38 cellular contexts compared by ENCODE assay signal in the genomic region with DNA sequence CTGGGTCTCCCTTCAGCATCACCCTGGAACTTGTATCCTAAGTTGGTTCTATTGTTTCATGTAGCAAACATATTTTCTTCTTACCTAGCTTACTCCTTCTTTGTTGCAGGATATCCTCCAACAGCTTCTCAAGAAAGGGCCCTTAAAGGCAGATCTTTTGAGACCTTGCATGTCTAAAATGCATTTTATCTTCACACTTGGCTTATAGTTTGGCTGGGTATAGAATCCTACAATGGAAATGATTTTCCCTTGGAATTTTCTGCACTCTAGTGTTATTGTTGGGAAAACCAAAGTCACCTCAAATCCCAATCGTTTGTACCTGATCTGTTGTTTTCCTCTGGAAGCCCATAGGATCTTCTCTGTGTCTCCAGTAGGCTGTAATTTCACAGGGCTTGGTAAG. TPM values are rescaled to one million over a fixed set of nuclear protein-coding genes. Genes with fewer than 3 reads are reported as not detected.
"Had no signal": no experiment of that assay in that cellular context is flagged by ENCODE, and none has a peak within 500 bp of the region (broad histone marks: within the 10 kb centered on the region; RNA-seq: fewer than 3 reads in every experiment).

No MANE protein-coding gene starts in this region.

- H3K4me3 ChIP-seq: MG63 had no signal

- H3K27me3 ChIP-seq: MG63 had no signal

- H3K9me3 ChIP-seq: MG63 had no signal

- H3K36me3 ChIP-seq: MG63 had no signal

- DNase-seq: Karpas-422, Kasumi-1, MG63, MM.1S, MV-4-11, NCI-H1048, NCI-H1092, NCI-H1092 treated with DMSO at 0.1 percent for 48 hours, NCI-H1105, NCI-H1105 treated with DMSO at 0.1 percent for 48 hours, NCI-H1417, NCI-H1417 treated with DMSO at 0.1 percent for 48 hours, NCI-H1436, NCI-H1436 treated with DMSO at 0.1 percent for 48 hours, NCI-H146, NCI-H1694, NCI-H1694 treated with DMSO at 0.1 percent for 48 hours, NCI-H187, NCI-H187 treated with DMSO at 0.1 percent for 48 hours, NCI-H1930, NCI-H2029, NCI-H2029 treated with DMSO at 0.1 percent for 48 hours, NCI-H2081, NCI-H2081 treated with DMSO at 0.1 percent for 48 hours, NCI-H2107, NCI-H2171, NCI-H2171 treated with DMSO at 0.1 percent for 48 hours, NCI-H2227 treated with DMSO at 0.1 percent for 48 hours, NCI-H226, NCI-H345, NCI-H446, NCI-H446 treated with DMSO at 0.1 percent for 48 hours, NCI-H510A, NCI-H510A treated with DMSO at 0.1 percent for 48 hours had no signal

RNA-seq across cellular contexts. Expression of gene TGM6, which starts 12.1 kb away (rescaled TPM):
- total RNA-seq: LHCN-M2, M059J, MCF 10A, NCI-H460 had no signal
